In genomic region chr10:77873558-77874380, GRCh38 we compare ENCODE assay signal across 1 cellular context.
TF ChIP-seq lines count a peak whose summit lies in the region.

No MANE protein-coding gene starts in this region.

TF ChIP-seq in GM12878, 131 proteins besides CTCF, POLR2A, EP300 and RAD21 (continued from another document and continues in another):
- no peak for TF ChIP-seq PBX3 (IDR thresholded peaks at IDR 0.05; ENCODE audit: insufficient replicate concordance, low read depth, low read length)
- 0 out of 2 replicates have a peak, but pooled peaks have one; percentile 34 for TF ChIP-seq TAF1 (IDR thresholded peaks at IDR 0.05; ENCODE audit: borderline replicate concordance, low read depth, low read length)
- peak; percentile 38; the same call in 1 of the 2 replicates for TF ChIP-seq RELB (IDR thresholded peaks at IDR 0.05; ENCODE audit: low read depth)
- no peak for TF ChIP-seq MTA3 (IDR thresholded peaks at IDR 0.05; ENCODE audit: borderline replicate concordance, low read length)
- peak; percentile 76 for TF ChIP-seq IKZF1 (conservative IDR thresholded peaks at IDR 0.05)
- no peak for TF ChIP-seq SIN3A (IDR thresholded peaks at IDR 0.05; ENCODE audit: low read depth, low read length)
- TF ChIP-seq BCL11A (IDR thresholded peaks at IDR 0.05; ENCODE audit: low read depth, low read length) = 0 out of 2 replicates have a peak, but pooled peaks have one; percentile 36
- peak; percentile 11; the same call in 1 of the 2 replicates for TF ChIP-seq PKNOX1 (IDR thresholded peaks at IDR 0.05)
- TF ChIP-seq IKZF2 (IDR thresholded peaks at IDR 0.05) = peak; percentile 71 to 77
- TF ChIP-seq NRF1 (conservative IDR thresholded peaks at IDR 0.05; ENCODE audit: low read depth, low read length) = no peak
- TF ChIP-seq IRF5 (IDR thresholded peaks at IDR 0.05; ENCODE audit: borderline replicate concordance) = no peak
- peak; percentile 22; the same call in 1 of the 2 replicates for TF ChIP-seq ATF7 (IDR thresholded peaks at IDR 0.05; ENCODE audit: low read depth)
- TF ChIP-seq POLR2AphosphoS5 (IDR thresholded peaks at IDR 0.05; ENCODE audit: low read length) = 0 out of 2 replicates have a peak, but pooled peaks have one; percentile 44
- peak; percentile 67 for TF ChIP-seq MAX (IDR thresholded peaks at IDR 0.05; ENCODE audit: low read depth, low read length)
- no peak for TF ChIP-seq WRNIP1 (IDR thresholded peaks at IDR 0.05; ENCODE audit: borderline replicate concordance, low read depth, low read length)
- peak; percentile 78 for TF ChIP-seq RAD51 (IDR thresholded peaks at IDR 0.05)
- peak in 1 of 2 experiments; percentile 40; a peak in 1 of 3 replicates for TF ChIP-seq EGR1 (IDR thresholded peaks at IDR 0.05; ENCODE audit: borderline replicate concordance in 1 of 2, low read depth in 2 of 2, low read length in 2 of 2)
- TF ChIP-seq ZBTB11 (CRISPR knock-in tag; IDR thresholded peaks at IDR 0.05) = peak; percentile 64
- peak; percentile 43; the same call in 1 of the 2 replicates for TF ChIP-seq MLLT1 (IDR thresholded peaks at IDR 0.05)
- TF ChIP-seq NBN (IDR thresholded peaks at IDR 0.05) = 0 out of 2 replicates have a peak, but pooled peaks have one; percentile 44
- peak; percentile 98 for TF ChIP-seq ZNF687 (IDR thresholded peaks at IDR 0.05)
- TF ChIP-seq ZBTB40 (IDR thresholded peaks at IDR 0.05; ENCODE audit: borderline replicate concordance) = peak; percentile 85
- TF ChIP-seq MEF2B (IDR thresholded peaks at IDR 0.05; ENCODE audit: partially characterized antibody, poor library complexity, severe bottlenecking) = peak; percentile 94
- TF ChIP-seq CBX5 (IDR thresholded peaks at IDR 0.05; ENCODE audit: low read depth) = no peak
- TF ChIP-seq PAX5 (IDR thresholded peaks at IDR 0.05; ENCODE audit: borderline replicate concordance, low read depth, low read length) = peak; percentile 50; the same call in 1 of the 2 replicates
- TF ChIP-seq SMARCA5 (IDR thresholded peaks at IDR 0.05) = 0 out of 2 replicates have a peak, but pooled peaks have one; percentile 55
- peak; percentile 96 to 97 for TF ChIP-seq BHLHE40 (IDR thresholded peaks at IDR 0.05; ENCODE audit: borderline replicate concordance in 1 of 2, low read depth in 2 of 2, low read length in 1 of 2)
- no peak for TF ChIP-seq RFX5 (IDR thresholded peaks at IDR 0.05; ENCODE audit: low read depth, low read length)
- TF ChIP-seq ASH2L (IDR thresholded peaks at IDR 0.05; ENCODE audit: borderline replicate concordance, low read depth) = 0 out of 2 replicates have a peak, but pooled peaks have one; percentile 71
- TF ChIP-seq POU2F2 (IDR thresholded peaks at IDR 0.05; ENCODE audit: borderline replicate concordance, low read depth, low read length) = no peak; the same call in 2 of the 3 replicates
- 0 out of 2 replicates have a peak, but pooled peaks have one; percentile 32 for TF ChIP-seq BACH1 (IDR thresholded peaks at IDR 0.05; ENCODE audit: borderline replicate concordance)
- peak; percentile 24; the same call in 1 of the 2 replicates for TF ChIP-seq SPI1 (IDR thresholded peaks at IDR 0.05; ENCODE audit: borderline replicate concordance, insufficient read depth, low read depth, low read length)
- TF ChIP-seq LARP7 (IDR thresholded peaks at IDR 0.05) = 0 out of 2 replicates have a peak, but pooled peaks have one; percentile 36
- peak; percentile 16 for TF ChIP-seq SKIL (IDR thresholded peaks at IDR 0.05; ENCODE audit: low read depth, poor library complexity, severe bottlenecking)
